ENCODE assay signal across 10 cellular contexts in genomic region chr2:96788393-96789244, GRCh38. TPM values are rescaled to one million over a fixed set of nuclear protein-coding genes. Genes with fewer than 3 reads are reported as not detected.
DNase-seq lines count a peak whose midpoint lies in the region; ATAC-seq and TF ChIP-seq lines count a peak whose summit lies in the region.
"Had no signal": no experiment of that assay in that cellular context is flagged by ENCODE, and none has a peak within 500 bp of the region (broad histone marks: within the 10 kb centered on the region; RNA-seq: fewer than 3 reads in every experiment).

No MANE protein-coding gene starts in this region.

- no peaks in the 10 kb centered on the region for H3K9me3 ChIP-seq in GM23248 (ENCODE audit: low read depth)
- H3K9me3 ChIP-seq in WERI-Rb-1 (ENCODE audit: severe bottlenecking), result no peaks in the 10 kb centered on the region

- no peaks in the 10 kb centered on the region for H3K79me2 ChIP-seq in GM23248 (ENCODE audit: insufficient read depth)

- H3K9me2 ChIP-seq in GM23248 (ENCODE audit: insufficient read depth), result no peaks in the 10 kb centered on the region

- H3K4me1 ChIP-seq in GM23248 (ENCODE audit: insufficient read depth), result peaks cover 13% of the 10 kb centered on the region
- H3K4me1 ChIP-seq in rectal smooth muscle tissue (ENCODE audit: control insufficient read depth, insufficient read depth, low read length), result peaks cover 14% of the 10 kb centered on the region

- DNase-seq in GM23248 (peak; percentile 37), WERI-Rb-1 (peak; percentile 94), head of caudate nucleus (peak in 27 of 42 donors; percentile 20 to 80 (median 50))
- DNase-seq in activated T-helper 1 cell treated with anti-CD3 and anti-CD28 coated beads, Interleukin-12 subunit alpha, Interleukin-12 subunit beta, Interleukin-2, Interleukin-4 antibody, amounts not matched to agents 30 ng/mL and 10 ng/mL and 1 ng/mL, durations not matched to agents 14 hours and 24 hours and 36 hours (ENCODE audit: low spot score), result no peak
- no peak for DNase-seq in activated T-cell treated with anti-CD3 and anti-CD28 coated beads, Interleukin-2, amount 50 U/mL, for 1 hour
- no peak for DNase-seq in activated naive CD4-positive, alpha-beta T cell treated with anti-CD3 and anti-CD28 coated beads for 36 hours
- DNase-seq: DMS53 had no signal

- no peak overlapping the region for H2AFZ ChIP-seq in GM23248

- H3K4me3 ChIP-seq in GM23248 (no peak overlapping the region), WERI-Rb-1 (ENCODE audit: low read depth, low read length) (no peak overlapping the region), rectal smooth muscle tissue (ENCODE audit: low read length) (peak overlapping the region; percentile 36)
- H3K4me3 ChIP-seq: smooth muscle cell had no signal

- H3K36me3 ChIP-seq in GM23248 (ENCODE audit: low read depth) (no peaks in the 10 kb centered on the region), WERI-Rb-1 (no peaks in the 10 kb centered on the region), rectal smooth muscle tissue (ENCODE audit: control insufficient read depth, insufficient read depth, low read length) (no peaks in the 10 kb centered on the region)

- intact Hi-C loops in head of caudate nucleus (cut with DNase I), result no loop called here
- intact Hi-C loops in activated T-helper 1 cell treated with anti-CD3 and anti-CD28 coated beads, Interleukin-12 subunit alpha, Interleukin-12 subunit beta, Interleukin-2, Interleukin-4 antibody, amounts not matched to agents 30 ng/mL and 10 ng/mL and 1 ng/mL, durations not matched to agents 14 hours and 24 hours and 36 hours (cut with micrococcal nuclease), result no loop called here
- intact Hi-C loops in activated naive CD4-positive, alpha-beta T cell treated with anti-CD3 and anti-CD28 coated beads for 36 hours (cut with micrococcal nuclease), result no loop called here

- no peak for TF ChIP-seq CTCF in WERI-Rb-1 (IDR thresholded peaks at IDR 0.05; ENCODE audit: low read depth, low read length)

- H3K36me3 Mint-ChIP-seq in activated T-helper 1 cell treated with anti-CD3 and anti-CD28 coated beads, Interleukin-12 subunit alpha, Interleukin-12 subunit beta, Interleukin-2, Interleukin-4 antibody, amounts not matched to agents 30 ng/mL and 10 ng/mL and 1 ng/mL, durations not matched to agents 14 hours and 24 hours and 36 hours (ENCODE audit: low read depth), result no peaks in the 10 kb centered on the region
- H3K36me3 Mint-ChIP-seq in activated naive CD4-positive, alpha-beta T cell treated with anti-CD3 and anti-CD28 coated beads for 36 hours (ENCODE audit: low read depth), result no peaks in the 10 kb centered on the region

- WGBS in GM23248 (ENCODE audit: low coverage in 1 of 2, low lambda C conversion rate in 2 of 2, missing lambda C conversion rate in 2 of 2), 2 experiments, result 74 to 75% methylated on average over 17 of the region's 17 CpGs

- H3K27ac ChIP-seq in GM23248 (no peak overlapping the region), WERI-Rb-1 (peak overlapping the region; percentile 78), rectal smooth muscle tissue (ENCODE audit: low read depth, low read length) (peak overlapping the region; percentile 70)

- H3K4me3 Mint-ChIP-seq in activated T-helper 1 cell treated with anti-CD3 and anti-CD28 coated beads, Interleukin-12 subunit alpha, Interleukin-12 subunit beta, Interleukin-2, Interleukin-4 antibody, amounts not matched to agents 30 ng/mL and 10 ng/mL and 1 ng/mL, durations not matched to agents 14 hours and 24 hours and 36 hours, result no peak overlapping the region
- no peak overlapping the region for H3K4me3 Mint-ChIP-seq in activated naive CD4-positive, alpha-beta T cell treated with anti-CD3 and anti-CD28 coated beads for 36 hours

- no peaks in the 10 kb centered on the region for H3K4me1 Mint-ChIP-seq in activated T-helper 1 cell treated with anti-CD3 and anti-CD28 coated beads, Interleukin-12 subunit alpha, Interleukin-12 subunit beta, Interleukin-2, Interleukin-4 antibody, amounts not matched to agents 30 ng/mL and 10 ng/mL and 1 ng/mL, durations not matched to agents 14 hours and 24 hours and 36 hours (ENCODE audit: low read depth)
- peaks cover 4% of the 10 kb centered on the region for H3K4me1 Mint-ChIP-seq in activated naive CD4-positive, alpha-beta T cell treated with anti-CD3 and anti-CD28 coated beads for 36 hours (ENCODE audit: low read depth)

- in situ Hi-C loops in GM23248 (cut with MboI), result no loop called here

- no peaks in the 10 kb centered on the region for H3K27me3 Mint-ChIP-seq in activated T-helper 1 cell treated with anti-CD3 and anti-CD28 coated beads, Interleukin-12 subunit alpha, Interleukin-12 subunit beta, Interleukin-2, Interleukin-4 antibody, amounts not matched to agents 30 ng/mL and 10 ng/mL and 1 ng/mL, durations not matched to agents 14 hours and 24 hours and 36 hours (ENCODE audit: insufficient read depth)
- H3K27me3 Mint-ChIP-seq in activated naive CD4-positive, alpha-beta T cell treated with anti-CD3 and anti-CD28 coated beads for 36 hours (ENCODE audit: low read depth), result no peaks in the 10 kb centered on the region

- H3K27me3 ChIP-seq in GM23248 (replicated peaks; ENCODE audit: insufficient read depth) (no peaks in the 10 kb centered on the region), WERI-Rb-1 (ENCODE audit: insufficient read depth, low read depth, severe bottlenecking) (no peaks in the 10 kb centered on the region), rectal smooth muscle tissue (ENCODE audit: control insufficient read depth, insufficient read depth, low read length) (no peaks in the 10 kb centered on the region)

- no peak overlapping the region for H3K4me2 ChIP-seq in GM23248 (ENCODE audit: unreplicated experiment)
- H3K4me2 ChIP-seq: smooth muscle cell had no signal

- no peaks in the 10 kb centered on the region for H4K20me1 ChIP-seq in GM23248 (ENCODE audit: insufficient read depth)

- CTCF ChIA-PET in activated naive CD4-positive, alpha-beta T cell treated with anti-CD3 and anti-CD28 coated beads for 36 hours (lab: Charles Lee), result no interaction called here

- peaks cover 18% of the 10 kb centered on the region for H3F3A ChIP-seq in GM23248 (ENCODE audit: insufficient read depth)

- no peak overlapping the region for H3K27ac Mint-ChIP-seq in activated T-helper 1 cell treated with anti-CD3 and anti-CD28 coated beads, Interleukin-12 subunit alpha, Interleukin-12 subunit beta, Interleukin-2, Interleukin-4 antibody, amounts not matched to agents 30 ng/mL and 10 ng/mL and 1 ng/mL, durations not matched to agents 14 hours and 24 hours and 36 hours
- no peak overlapping the region for H3K27ac Mint-ChIP-seq in activated naive CD4-positive, alpha-beta T cell treated with anti-CD3 and anti-CD28 coated beads for 36 hours

- H3K9ac ChIP-seq in GM23248, result no peak overlapping the region
- H3K9ac ChIP-seq in rectal smooth muscle tissue (ENCODE audit: low read length), result peak overlapping the region; percentile 4

- H3K9me3 Mint-ChIP-seq in activated T-helper 1 cell treated with anti-CD3 and anti-CD28 coated beads, Interleukin-12 subunit alpha, Interleukin-12 subunit beta, Interleukin-2, Interleukin-4 antibody, amounts not matched to agents 30 ng/mL and 10 ng/mL and 1 ng/mL, durations not matched to agents 14 hours and 24 hours and 36 hours, result no peaks in the 10 kb centered on the region
- no peaks in the 10 kb centered on the region for H3K9me3 Mint-ChIP-seq in activated naive CD4-positive, alpha-beta T cell treated with anti-CD3 and anti-CD28 coated beads for 36 hours

- ATAC-seq in GM19467 (IDR thresholded peaks at IDR 0.05; ENCODE audit: unreplicated experiment), result no peak

RNA-seq across cellular contexts. Expression of gene CNNM3, which starts 27.4 kb away (rescaled TPM):
- 5.0 and 5.2 TPM in 2 replicates for total RNA-seq in GM23248 (2014; rRNA removed; shearing (Covaris generic))
- 0.94 and 0.98 TPM in 2 replicates for polyA plus RNA-seq in GM23248 (2016; fragmentation: Nextera tagmentation; extraction: Ambion mirVana)
- 26.1 and 31.4 TPM in 2 replicates for total RNA-seq in activated T-helper 1 cell treated with anti-CD3 and anti-CD28 coated beads, Interleukin-12 subunit alpha, Interleukin-12 subunit beta, Interleukin-2, Interleukin-4 antibody, amounts not matched to agents 30 ng/mL and 10 ng/mL and 1 ng/mL, durations not matched to agents 14 hours and 24 hours and 36 hours
- 10 to 100 TPM; 17.3 to 19.9 TPM for total RNA-seq in activated naive CD4-positive, alpha-beta T cell treated with anti-CD3 and anti-CD28 coated beads for 36 hours

RNA-seq across cellular contexts. Expression of gene CNNM4, which starts 27.9 kb away (rescaled TPM):
- total RNA-seq in GM23248 (2014; rRNA removed; shearing (Covaris generic)), result 4.8 and 6.1 TPM in 2 replicates
- polyA plus RNA-seq in GM23248 (2016; fragmentation: Nextera tagmentation; extraction: Ambion mirVana), result 2.4 and 2.8 TPM in 2 replicates
- 9.9 and 11.1 TPM in 2 replicates for total RNA-seq in activated T-helper 1 cell treated with anti-CD3 and anti-CD28 coated beads, Interleukin-12 subunit alpha, Interleukin-12 subunit beta, Interleukin-2, Interleukin-4 antibody, amounts not matched to agents 30 ng/mL and 10 ng/mL and 1 ng/mL, durations not matched to agents 14 hours and 24 hours and 36 hours
- total RNA-seq in activated naive CD4-positive, alpha-beta T cell treated with anti-CD3 and anti-CD28 coated beads for 36 hours, result 1 to 10 TPM; 5.6 to 6.0 TPM

RNA-seq across cellular contexts. Expression of gene LMAN2L, which starts 48.8 kb away (rescaled TPM):
- total RNA-seq in GM23248 (2014; rRNA removed; shearing (Covaris generic)), result 24.6 and 29.5 TPM in 2 replicates
- polyA plus RNA-seq in GM23248 (2016; fragmentation: Nextera tagmentation; extraction: Ambion mirVana), result 22.3 and 25.5 TPM in 2 replicates
- total RNA-seq in activated T-helper 1 cell treated with anti-CD3 and anti-CD28 coated beads, Interleukin-12 subunit alpha, Interleukin-12 subunit beta, Interleukin-2, Interleukin-4 antibody, amounts not matched to agents 30 ng/mL and 10 ng/mL and 1 ng/mL, durations not matched to agents 14 hours and 24 hours and 36 hours, result 5.6 and 6.0 TPM in 2 replicates
- total RNA-seq in activated naive CD4-positive, alpha-beta T cell treated with anti-CD3 and anti-CD28 coated beads for 36 hours, result 1 to 10 TPM; 4.0 to 4.8 TPM

RNA-seq across cellular contexts. Expression of gene ANKRD23, which starts 55.2 kb away (rescaled TPM):
- 0.76 and 1.1 TPM in 2 replicates for total RNA-seq in GM23248 (2014; rRNA removed; shearing (Covaris generic))
- polyA plus RNA-seq in GM23248 (2016; fragmentation: Nextera tagmentation; extraction: Ambion mirVana), result 0.95 and 1.4 TPM in 2 replicates
- total RNA-seq in activated T-helper 1 cell treated with anti-CD3 and anti-CD28 coated beads, Interleukin-12 subunit alpha, Interleukin-12 subunit beta, Interleukin-2, Interleukin-4 antibody, amounts not matched to agents 30 ng/mL and 10 ng/mL and 1 ng/mL, durations not matched to agents 14 hours and 24 hours and 36 hours, result 8.2 and 8.8 TPM in 2 replicates
- 1 to 10 TPM; 3.3 to 4.2 TPM for total RNA-seq in activated naive CD4-positive, alpha-beta T cell treated with anti-CD3 and anti-CD28 coated beads for 36 hours

Comparison
In these comparisons a context has a peak if more than half of its experiments do, and no peak if none do; other contexts are left out.
1. DNase-seq: peak in GM23248 (single experiment), WERI-Rb-1 (single experiment) and head of caudate nucleus (27 of 42); none in activated T-helper 1 cell treated with anti-CD3 and anti-CD28 coated beads, Interleukin-12 subunit alpha, Interleukin-12 subunit beta, Interleukin-2, Interleukin-4 antibody, amounts not matched to agents 30 ng/mL and 10 ng/mL and 1 ng/mL, durations not matched to agents 14 hours and 24 hours and 36 hours (single experiment), activated T-cell treated with anti-CD3 and anti-CD28 coated beads, Interleukin-2, amount 50 U/mL, for 1 hour (single experiment) and activated naive CD4-positive, alpha-beta T cell treated with anti-CD3 and anti-CD28 coated beads for 36 hours (single experiment).